25 cellular contexts compared by ENCODE assay signal in the genomic region with DNA sequence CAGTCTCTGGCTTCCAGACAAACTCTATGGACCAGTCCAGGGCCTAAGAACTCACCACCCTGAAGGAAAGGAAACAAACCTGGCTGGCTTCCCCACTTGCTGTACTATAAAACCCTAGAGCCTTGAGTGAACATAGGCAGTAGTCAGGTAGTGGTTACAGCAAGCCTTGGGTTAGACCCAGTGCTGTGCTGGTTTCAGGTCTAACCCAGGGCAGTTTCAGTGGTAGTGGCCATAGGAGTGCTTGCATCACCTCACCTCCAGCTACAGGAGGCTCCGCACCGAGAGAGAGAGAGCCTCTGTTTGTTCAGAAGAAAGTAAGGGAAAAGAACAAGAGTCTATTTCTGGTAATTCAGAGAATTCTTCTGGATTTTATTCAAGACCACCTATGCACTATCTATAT.
"Had no signal": no experiment of that assay in that cellular context is flagged by ENCODE, and none has a peak within 500 bp of the region (broad histone marks: within the 10 kb centered on the region; RNA-seq: fewer than 3 reads in every experiment).

No MANE protein-coding gene starts in this region.

- H3K36me3 ChIP-seq: colonic mucosa, esophagus muscularis mucosa, esophagus squamous epithelium, gastrocnemius medialis, gastroesophageal sphincter, heart left ventricle, heart right ventricle had no signal

- ATAC-seq: effector memory CD8-positive, alpha-beta T cell; esophagus mucosa; foreskin keratinocyte; gastrocnemius medialis; gastroesophageal sphincter; heart left ventricle; heart right ventricle had no signal

- H3K27ac Mint-ChIP-seq: dendritic cell treated with granulocyte-macrophage colony-stimulating factor and Interleukin-4, amounts not matched to agents 40 ng/mL and 50 ng/mL, for 4 days; effector memory CD8-positive, alpha-beta T cell; endodermal cell had no signal

- H3K27me3 ChIP-seq: colonic mucosa, dorsolateral prefrontal cortex, esophagus muscularis mucosa, esophagus squamous epithelium, foreskin keratinocyte, gastrocnemius medialis, gastroesophageal sphincter, heart left ventricle, heart right ventricle had no signal

- H3K27ac ChIP-seq: colonic mucosa, coronary artery, dorsolateral prefrontal cortex, epithelial cell of prostate, esophagus muscularis mucosa, esophagus squamous epithelium, foreskin keratinocyte, gastrocnemius medialis, gastroesophageal sphincter, heart left ventricle, heart right ventricle had no signal

- H3K4me3 ChIP-seq: colonic mucosa, coronary artery, dorsolateral prefrontal cortex, esophagus muscularis mucosa, esophagus squamous epithelium, gastrocnemius medialis, gastroesophageal sphincter, heart left ventricle, heart right ventricle had no signal

- DNase-seq: colonic mucosa; cortex of kidney; dermis blood vessel endothelial cell; dorsolateral prefrontal cortex; effector CD4-positive, alpha-beta T cell; effector CD8-positive, alpha-beta T cell; effector memory CD4-positive, alpha-beta T cell; effector memory CD8-positive, alpha-beta T cell; endodermal cell; erythroblast; esophagus squamous epithelium; foreskin fibroblast; foreskin keratinocyte; foreskin melanocyte; gastrocnemius medialis; glutamatergic neuron; head of caudate nucleus; heart left ventricle; heart right ventricle had no signal

- H3K4me1 ChIP-seq: colonic mucosa, esophagus muscularis mucosa, esophagus squamous epithelium, foreskin keratinocyte, gastrocnemius medialis, gastroesophageal sphincter, heart left ventricle, heart right ventricle had no signal

- H3K4me3 Mint-ChIP-seq: dendritic cell treated with granulocyte-macrophage colony-stimulating factor and Interleukin-4, amounts not matched to agents 40 ng/mL and 50 ng/mL, for 4 days; effector memory CD8-positive, alpha-beta T cell; endodermal cell had no signal

- H3K9me3 ChIP-seq: colonic mucosa, gastrocnemius medialis had no signal

- H3K27me3 Mint-ChIP-seq: dendritic cell treated with granulocyte-macrophage colony-stimulating factor and Interleukin-4, amounts not matched to agents 40 ng/mL and 50 ng/mL, for 4 days; effector memory CD8-positive, alpha-beta T cell had no signal
